In the genomic region with DNA sequence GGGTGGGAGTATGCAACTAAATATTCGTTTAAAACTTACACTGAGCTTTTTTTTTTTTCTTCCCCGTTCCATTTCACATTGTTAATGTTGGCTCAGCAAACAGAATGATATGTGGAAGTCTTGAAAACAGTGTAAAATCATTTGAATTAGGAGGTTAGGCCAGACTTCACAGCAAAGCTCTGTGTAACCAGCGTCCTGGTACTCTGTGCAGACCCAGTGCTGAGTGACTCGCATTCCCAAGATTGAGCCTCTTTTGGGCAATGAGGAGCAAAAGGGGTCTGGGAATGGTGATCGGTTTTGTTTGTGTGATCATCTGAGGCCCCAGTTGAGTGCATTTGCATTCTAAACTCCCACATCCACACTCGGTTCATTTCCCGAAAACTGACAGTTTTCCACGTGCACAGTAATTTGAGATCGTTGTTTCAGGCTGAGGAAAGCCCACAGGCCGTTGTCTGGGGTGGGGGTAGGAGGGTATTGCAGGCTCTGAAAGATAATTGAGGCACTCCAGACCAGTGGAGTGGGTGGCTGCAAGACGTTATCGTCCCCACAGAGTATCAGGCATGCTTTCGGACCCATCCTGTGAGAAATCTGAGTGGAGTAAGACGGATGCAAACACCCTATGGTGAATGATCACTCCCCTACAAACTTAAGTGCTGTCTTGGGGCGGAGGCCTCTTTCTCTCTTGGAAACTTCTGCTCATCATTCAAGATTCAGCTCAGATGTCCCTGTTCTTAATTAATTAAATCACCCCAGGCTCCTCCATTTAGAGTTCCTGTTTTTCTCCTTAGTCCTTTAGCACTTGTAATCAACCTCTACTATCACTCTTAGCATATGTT, we compare ENCODE assay signal across 10 cellular contexts.
A peak's percentile ranks its signal among the peaks of the same experiment; 100 is the strongest.
DNase-seq lines count a peak whose midpoint lies in the region; ATAC-seq and TF ChIP-seq lines count a peak whose summit lies in the region.
"Had no signal": no experiment of that assay in that cellular context is flagged by ENCODE, and none has a peak within 500 bp of the region (broad histone marks: within the 10 kb centered on the region; RNA-seq: fewer than 3 reads in every experiment).

No MANE protein-coding gene starts in this region.

- H3K9ac ChIP-seq in GM23248, result peak overlapping the region; percentile 37

- H3K36me3 ChIP-seq in GM23248 (ENCODE audit: low read depth) (no peaks in the 10 kb centered on the region), sigmoid colon (no peaks in the 10 kb centered on the region)

- H4K20me1 ChIP-seq in GM23248 (ENCODE audit: insufficient read depth), result peaks cover 4% of the 10 kb centered on the region; the same call in 1 of the 2 replicates

- H3K9me3 Mint-ChIP-seq in stimulated activated naive CD8-positive, alpha-beta T cell treated with anti-CD3 and anti-CD28 coated beads, Interleukin-15, amount 100 ng/mL, for 72 hours, result no peaks in the 10 kb centered on the region
- H3K9me3 Mint-ChIP-seq: activated naive CD4-positive, alpha-beta T cell treated with anti-CD3 and anti-CD28 coated beads, Interleukin-2, amount 50 U/mL, for 72 hours had no signal

- H3K9me3 ChIP-seq in GM23248 (ENCODE audit: low read depth) (no peaks in the 10 kb centered on the region), sigmoid colon (no peaks in the 10 kb centered on the region)

- no peak overlapping the region for H3K27ac Mint-ChIP-seq in stimulated activated naive CD8-positive, alpha-beta T cell treated with anti-CD3 and anti-CD28 coated beads, Interleukin-15, amount 100 ng/mL, for 72 hours
- H3K27ac Mint-ChIP-seq: activated naive CD4-positive, alpha-beta T cell treated with anti-CD3 and anti-CD28 coated beads, Interleukin-2, amount 50 U/mL, for 72 hours had no signal

- 0 out of 2 replicates have a peak, but pooled peaks cover 18% of the 10 kb centered on the region for H3F3A ChIP-seq in GM23248 (ENCODE audit: insufficient read depth)

- no peak for TF ChIP-seq EP300 in sigmoid colon (IDR thresholded peaks at IDR 0.05)

- peaks cover 57% of the 10 kb centered on the region for H3K4me1 ChIP-seq in GM23248 (ENCODE audit: insufficient read depth)
- peaks cover 0 to 99% (median 93%) of the 10 kb centered on the region in 4 donors for H3K4me1 ChIP-seq in sigmoid colon

- H3K27me3 Mint-ChIP-seq in stimulated activated naive CD8-positive, alpha-beta T cell treated with anti-CD3 and anti-CD28 coated beads, Interleukin-15, amount 100 ng/mL, for 72 hours, result no peaks in the 10 kb centered on the region

- H3K79me2 ChIP-seq in GM23248 (ENCODE audit: insufficient read depth), result peaks cover 100% of the 10 kb centered on the region

- intact Hi-C loops in left cardiac atrium (cut with DNase I) (no loop called here), sigmoid colon (cut with DNase I) (no loop called here)

- WGBS in GM23248 (ENCODE audit: low coverage in 1 of 2, low lambda C conversion rate in 2 of 2, missing lambda C conversion rate in 2 of 2), 2 experiments, result 10 to 11% methylated on average over 15 of the region's 15 CpGs
- 68 to 77% methylated on average over 15 of the region's 15 CpGs for WGBS in sigmoid colon, 2 donors

- peak overlapping the region; percentile 37 for H3K27ac ChIP-seq in GM23248
- H3K27ac ChIP-seq in VCaP, result peak overlapping the region; percentile 83
- H3K27ac ChIP-seq in sigmoid colon, result peak overlapping the region; percentile 80 to 87 (median 84)

- H3K4me3 ChIP-seq in GM23248 (peak overlapping the region; percentile 46), sigmoid colon (no peak overlapping the region)

- H3K4me1 Mint-ChIP-seq in stimulated activated naive CD8-positive, alpha-beta T cell treated with anti-CD3 and anti-CD28 coated beads, Interleukin-15, amount 100 ng/mL, for 72 hours, result peaks cover 15% of the 10 kb centered on the region

- H3K4me3 Mint-ChIP-seq in stimulated activated naive CD8-positive, alpha-beta T cell treated with anti-CD3 and anti-CD28 coated beads, Interleukin-15, amount 100 ng/mL, for 72 hours, result no peak overlapping the region

- H2AFZ ChIP-seq in GM23248, result peak overlapping the region; percentile 42

- TF ChIP-seq CTCF in VCaP (conservative IDR thresholded peaks at IDR 0.05) (no peak), sigmoid colon (IDR thresholded peaks at IDR 0.05) (no peak)

- H3K4me2 ChIP-seq in GM23248 (ENCODE audit: unreplicated experiment), result peak overlapping the region; percentile 78

- H3K27me3 ChIP-seq in GM23248 (replicated peaks; ENCODE audit: insufficient read depth) (no peaks in the 10 kb centered on the region), sigmoid colon (no peaks in the 10 kb centered on the region)

- H3K9me2 ChIP-seq in GM23248 (ENCODE audit: insufficient read depth), result no peaks in the 10 kb centered on the region

- in situ Hi-C loops in GM23248 (cut with MboI), result no loop called here

- TF ChIP-seq POLR2A in sigmoid colon (IDR thresholded peaks at IDR 0.05), result no peak

- DNase-seq in GM23248 (peak; percentile 61), left cardiac atrium (no peak), sigmoid colon (no peak), LoVo (ENCODE audit: low spot score) (no peak)
- no peak for DNase-seq in stimulated activated naive CD8-positive, alpha-beta T cell treated with anti-CD3 and anti-CD28 coated beads, Interleukin-15, amount 100 ng/mL, for 72 hours
- DNase-seq: NCI-H2081 treated with DMSO at 0.1 percent for 48 hours had no signal

- ATAC-seq in left cardiac atrium, result peak; percentile 13 to 28
- no peak for ATAC-seq in GM18867 (IDR thresholded peaks at IDR 0.05; ENCODE audit: unreplicated experiment)
- no peak for ATAC-seq in stimulated activated naive CD8-positive, alpha-beta T cell treated with anti-CD3 and anti-CD28 coated beads, Interleukin-15, amount 100 ng/mL, for 72 hours
- no peak for ATAC-seq in GM18520 (IDR thresholded peaks at IDR 0.05; ENCODE audit: unreplicated experiment)

Comparison
In these comparisons a context has a peak if more than half of its experiments do, and no peak if none do; other contexts are left out.
1. ATAC-seq: peak in left cardiac atrium (2 of 2); none in GM18867 (single experiment), stimulated activated naive CD8-positive, alpha-beta T cell treated with anti-CD3 and anti-CD28 coated beads, Interleukin-15, amount 100 ng/mL, for 72 hours (single experiment) and GM18520 (single experiment).
2. Peak in every context shown above with its lines, with median percentiles within 50 percentile points of each other: H3K27ac ChIP-seq.